In genomic region chr3:146334151-146334550, GRCh38 we compare ENCODE assay signal across 13 cellular contexts.
DNase-seq lines count a peak whose midpoint lies in the region; ATAC-seq and TF ChIP-seq lines count a peak whose summit lies in the region.
"Had no signal": no experiment of that assay in that cellular context is flagged by ENCODE, and none has a peak within 500 bp of the region (broad histone marks: within the 10 kb centered on the region; RNA-seq: fewer than 3 reads in every experiment).

No MANE protein-coding gene starts in this region.

- H3F3A ChIP-seq in PC-3 (ENCODE audit: low read length, unreplicated experiment), result no peaks in the 10 kb centered on the region

- H2AFZ ChIP-seq in PC-3 (ENCODE audit: low read length), result peak overlapping the region; percentile 28; the same call in 1 of the 2 replicates

- DNase-seq in GM10248 (ENCODE audit: extremely low spot score) (no peak), PC-3 (peak; percentile 60), epithelial cell of proximal tubule (ENCODE audit: low read depth) (no peak), myocyte (ENCODE audit: low read depth) (peak; percentile 57), endodermal cell (no peak), NCI-H1092 (lab: John Stamatoyannopoulos, UW) (no peak), AG08396 (ENCODE audit: low spot score) (no peak)
- DNase-seq: activated CD4-positive, alpha-beta T cell treated with anti-CD3 and anti-CD28 coated beads for 4 hours; activated naive CD4-positive, alpha-beta T cell; effector memory CD8-positive, alpha-beta T cell; SHP77 treated with DMSO at 0.1 percent for 48 hours had no signal

- no peak overlapping the region for H3K27ac Mint-ChIP-seq in endodermal cell
- H3K27ac Mint-ChIP-seq: effector memory CD8-positive, alpha-beta T cell had no signal

- H3K4me1 ChIP-seq in PC-3 (ENCODE audit: insufficient read depth, low read length) (no peaks in the 10 kb centered on the region), endodermal cell (ENCODE audit: control insufficient read depth, insufficient read depth, low read length) (peaks cover 6% of the 10 kb centered on the region)

- H3K4me3 ChIP-seq in PC-3 (ENCODE audit: low read length) (no peak overlapping the region), epithelial cell of proximal tubule (ENCODE audit: low read depth, low read length) (no peak overlapping the region), endodermal cell (ENCODE audit: low read length) (no peak overlapping the region)

- H3K9me3 ChIP-seq in PC-3 (ENCODE audit: low read length), result no peaks in the 10 kb centered on the region
- H3K9me3 ChIP-seq in endodermal cell (ENCODE audit: control insufficient read depth, low read length), result peaks cover 42% of the 10 kb centered on the region

- no peaks in the 10 kb centered on the region for H3K27me3 Mint-ChIP-seq in endodermal cell (ENCODE audit: insufficient read depth)
- H3K27me3 Mint-ChIP-seq: effector memory CD8-positive, alpha-beta T cell had no signal

- 94 to 95% methylated on average over 7 of the region's 7 CpGs for WGBS in endodermal cell (ENCODE audit: insufficient coverage in 1 of 2, insufficient read length in 1 of 2), 2 experiments

- H4K20me1 ChIP-seq in PC-3 (ENCODE audit: low read length), result no peaks in the 10 kb centered on the region

- H3K9ac ChIP-seq in PC-3 (ENCODE audit: low read length) (no peak overlapping the region), endodermal cell (ENCODE audit: extremely low read depth, low read length, poor library complexity, severe bottlenecking) (no peak overlapping the region)

- peaks cover 23% of the 10 kb centered on the region for H3K36me3 Mint-ChIP-seq in endodermal cell (ENCODE audit: low read depth)

- no peak overlapping the region for H3K4me2 ChIP-seq in PC-3 (ENCODE audit: low read length)

- H3K79me2 ChIP-seq in PC-3 (ENCODE audit: low read length), result no peaks in the 10 kb centered on the region

- H3K9me2 ChIP-seq in PC-3 (replicated peaks; ENCODE audit: low read length), result no peaks in the 10 kb centered on the region

- CTCF ChIA-PET in GM10248 (lab: Yijun Ruan, JAX), result no interaction called here
- CTCF ChIA-PET in PC-3 (lab: Charles Lee), result no interaction called here

- peaks cover 9% of the 10 kb centered on the region for H3K4me1 Mint-ChIP-seq in endodermal cell

- peaks cover 52% of the 10 kb centered on the region for H3K9me3 Mint-ChIP-seq in endodermal cell
- H3K9me3 Mint-ChIP-seq: effector memory CD8-positive, alpha-beta T cell had no signal

- H3K4me3 Mint-ChIP-seq in endodermal cell, result no peak overlapping the region
- H3K4me3 Mint-ChIP-seq: effector memory CD8-positive, alpha-beta T cell had no signal

- H3K27ac ChIP-seq in PC-3 (ENCODE audit: low read length) (no peak overlapping the region), endodermal cell (ENCODE audit: low read depth, low read length) (no peak overlapping the region)

- intact Hi-C loops in PC-3 (cut with micrococcal nuclease), result loop anchor here (1.0 to 5.0 kb wide), 3 partner anchors 48 to 243 kb away; no protein-coding TSS in a partner anchor

- TF ChIP-seq CTCF in GM10248 (IDR thresholded peaks at IDR 0.05; ENCODE audit: control extremely low read depth, extremely low read depth, low read depth, missing control alignments), result peak; percentile 14
- TF ChIP-seq CTCF in PC-3 (conservative IDR thresholded peaks at IDR 0.05; ENCODE audit: low read depth, low read length), result peak; percentile 58
- TF ChIP-seq CTCF in epithelial cell of proximal tubule (conservative IDR thresholded peaks at IDR 0.05; ENCODE audit: low read depth, low read length), result peak; percentile 50
- no peak for TF ChIP-seq CTCF in endodermal cell (conservative IDR thresholded peaks at IDR 0.05)

- peak; percentile 70 for ATAC-seq in PC-3
- no peak for ATAC-seq in HG03469 (IDR thresholded peaks at IDR 0.05; ENCODE audit: unreplicated experiment)
- ATAC-seq: effector memory CD8-positive, alpha-beta T cell; left colon had no signal

- POLR2A ChIA-PET in GM10248 (lab: Yijun Ruan, JAX), result no interaction called here
- POLR2A ChIA-PET in PC-3 (lab: Charles Lee; ENCODE audit: unreplicated experiment), result no interaction called here

- H3K36me3 ChIP-seq in PC-3 (ENCODE audit: low read depth, low read length) (no peaks in the 10 kb centered on the region), endodermal cell (ENCODE audit: control insufficient read depth, insufficient read depth, low read length) (no peaks in the 10 kb centered on the region)

- no TSS peak for BruUV-seq in PC-3 (replicated peaks; lab: Mats Ljungman, UMichigan)

- no peaks in the 10 kb centered on the region for H3K27me3 ChIP-seq in PC-3 (ENCODE audit: low read length)
- H3K27me3 ChIP-seq in endodermal cell (ENCODE audit: control insufficient read depth, insufficient read depth, low read length, poor library complexity, severe bottlenecking), result no peaks in the 10 kb centered on the region

Comparison
In these comparisons a context has a peak if more than half of its experiments do, and no peak if none do; other contexts are left out.
1. DNase-seq: peak in PC-3 (single experiment) and myocyte (single experiment); none in GM10248 (single experiment), epithelial cell of proximal tubule (single experiment), endodermal cell (single experiment), NCI-H1092 (single experiment) and AG08396 (single experiment).